ENCODE assay signal across 1 cellular context in genomic region chr17:28717578-28718316, GRCh38.
TF ChIP-seq lines count a peak whose summit lies in the region.

RAB34 (minus strand) TSS chr17:28717868; CDS start chr17:28717266, 602 bp downstream.

TF ChIP-seq in A549, 52 proteins besides CTCF, POLR2A, EP300 and RAD21 (continued from another document):
- TF ChIP-seq ATOH8 (CRISPR knock-in tag; IDR thresholded peaks at IDR 0.05; ENCODE audit: low read depth) (no peak), E2F6 (IDR thresholded peaks at IDR 0.05; ENCODE audit: borderline replicate concordance, low read depth) (peak; percentile 78), ZC3H11A (IDR thresholded peaks at IDR 0.05) (no peak), EHMT2 (IDR thresholded peaks at IDR 0.05; ENCODE audit: low read depth) (no peak), PHF8 (IDR thresholded peaks at IDR 0.05; ENCODE audit: borderline replicate concordance, low read depth) (peak; percentile 50; the same call in 1 of the 2 replicates), BCL3 (IDR thresholded peaks at IDR 0.05) (peak; percentile 65; the same call in 1 of the 3 replicates), TP53 (CRISPR knock-in tag; IDR thresholded peaks at IDR 0.05) (peak; percentile 23; the same call in 1 of the 2 replicates)
